ENCODE assay signal across 1 cellular context in genomic region chr14:95504135-95505029, GRCh38.
TF ChIP-seq lines count a peak whose summit lies in the region.

No MANE protein-coding gene starts in this region.

TF ChIP-seq in HepG2, 621 proteins besides CTCF, POLR2A, EP300 and RAD21 (continued from another document):
- TF ChIP-seq ZBTB40 (IDR thresholded peaks at IDR 0.05) (0 out of 2 replicates have a peak, but pooled peaks have one; percentile 38), ZBTB40 (CRISPR knock-in tag; IDR thresholded peaks at IDR 0.05) (no peak)
TF ChIP-seq in HepG2: peak in this region for 1.
